In the genomic region with DNA sequence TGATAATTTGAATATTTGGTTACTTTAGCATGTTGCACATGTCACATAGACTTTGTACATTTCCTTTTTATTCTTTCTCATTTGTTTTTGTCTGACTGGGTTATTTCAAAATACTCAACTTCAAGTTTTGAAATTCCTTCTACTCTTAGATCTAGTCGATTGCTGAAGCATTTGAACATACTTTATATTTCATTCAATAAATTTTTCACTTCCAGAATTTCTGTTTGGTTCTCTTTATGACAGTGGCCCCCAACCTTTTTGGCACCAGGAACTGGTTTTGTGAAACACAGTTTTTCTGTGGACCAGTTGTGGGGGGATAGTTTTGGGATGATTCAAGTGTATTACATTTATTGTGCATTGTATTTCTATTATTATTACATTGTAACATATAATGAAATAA, we compare ENCODE assay signal across 28 cellular contexts.
"Had no signal": no experiment of that assay in that cellular context is flagged by ENCODE, and none has a peak within 500 bp of the region (broad histone marks: within the 10 kb centered on the region; RNA-seq: fewer than 3 reads in every experiment).

No MANE protein-coding gene starts in this region.

- H3K27me3 ChIP-seq: colonic mucosa, dorsolateral prefrontal cortex, esophagus muscularis mucosa, esophagus squamous epithelium, foreskin keratinocyte, gastrocnemius medialis, gastroesophageal sphincter, heart left ventricle, heart right ventricle had no signal

- H3K27ac ChIP-seq: colonic mucosa, coronary artery, dorsolateral prefrontal cortex, epithelial cell of prostate, esophagus muscularis mucosa, esophagus squamous epithelium, foreskin keratinocyte, gastrocnemius medialis, gastroesophageal sphincter, heart left ventricle, heart right ventricle had no signal

- H3K36me3 ChIP-seq: colonic mucosa, esophagus muscularis mucosa, esophagus squamous epithelium, gastrocnemius medialis, gastroesophageal sphincter, heart left ventricle, heart right ventricle had no signal

- ATAC-seq: effector memory CD8-positive, alpha-beta T cell; esophagus mucosa; foreskin keratinocyte; gastrocnemius medialis; gastroesophageal sphincter; heart left ventricle; heart right ventricle had no signal

- FAIRE-seq: colon, endometrium, endothelial cell of umbilical vein, frontal cortex had no signal

- H3K4me1 ChIP-seq: colonic mucosa, esophagus muscularis mucosa, esophagus squamous epithelium, foreskin keratinocyte, gastrocnemius medialis, gastroesophageal sphincter, heart left ventricle, heart right ventricle had no signal

- H3K4me3 ChIP-seq: colonic mucosa, coronary artery, dorsolateral prefrontal cortex, esophagus muscularis mucosa, esophagus squamous epithelium, gastrocnemius medialis, gastroesophageal sphincter, heart left ventricle, heart right ventricle had no signal

- DNase-seq: colonic mucosa; cortex of kidney; dermis blood vessel endothelial cell; dorsolateral prefrontal cortex; effector CD4-positive, alpha-beta T cell; effector CD8-positive, alpha-beta T cell; effector memory CD4-positive, alpha-beta T cell; effector memory CD8-positive, alpha-beta T cell; endodermal cell; erythroblast; esophagus squamous epithelium; foreskin fibroblast; foreskin keratinocyte; foreskin melanocyte; gastrocnemius medialis; glutamatergic neuron; head of caudate nucleus; heart left ventricle; heart right ventricle had no signal

- H3K9me3 ChIP-seq: colonic mucosa, gastrocnemius medialis had no signal
